14 cellular contexts compared by ENCODE assay signal in genomic region chr2:16021611-16022363, GRCh38.
DNase-seq lines count a peak whose midpoint lies in the region; ATAC-seq and TF ChIP-seq lines count a peak whose summit lies in the region.
"Had no signal": no experiment of that assay in that cellular context is flagged by ENCODE, and none has a peak within 500 bp of the region (broad histone marks: within the 10 kb centered on the region; RNA-seq: fewer than 3 reads in every experiment).

No MANE protein-coding gene starts in this region.

- POLR2A ChIA-PET in WTC11 (lab: Charles Lee), result interaction anchor here (0.7 kb wide), 1 partner anchor 13 kb away, joined by 6 read pairs; no protein-coding TSS in a partner anchor

- H3K4me3 ChIP-seq in thyroid gland (replicated peaks in 1 of 3) (no peak overlapping the region), smooth muscle cell (no peak overlapping the region)
- H3K4me3 ChIP-seq: A549, Peyer's patch had no signal

- H3K4me2 ChIP-seq in smooth muscle cell, result no peak overlapping the region
- H3K4me2 ChIP-seq: A549 had no signal

- no peaks in the 10 kb centered on the region for H3K36me3 ChIP-seq in thyroid gland
- H3K36me3 ChIP-seq in smooth muscle cell (ENCODE audit: low read depth), result no peaks in the 10 kb centered on the region
- H3K36me3 ChIP-seq: Peyer's patch had no signal

- H3K4me1 ChIP-seq in thyroid gland, result peaks cover 12 to 15% of the 10 kb centered on the region in 2 donors
- H3K4me1 ChIP-seq in smooth muscle cell (ENCODE audit: low read depth), result peaks cover 17% of the 10 kb centered on the region
- H3K4me1 ChIP-seq: A549, Peyer's patch had no signal

- no peaks in the 10 kb centered on the region for H3K27me3 ChIP-seq in thyroid gland
- H3K27me3 ChIP-seq in smooth muscle cell (ENCODE audit: low read depth), result no peaks in the 10 kb centered on the region
- H3K27me3 ChIP-seq: Peyer's patch had no signal

- H3K9me3 Mint-ChIP-seq in WTC11, result no peaks in the 10 kb centered on the region

- intact Hi-C loops in thyroid gland (cut with DNase I), result no loop called here

- H3K4me1 Mint-ChIP-seq in WTC11, result peaks cover 48% of the 10 kb centered on the region
- H3K4me1 Mint-ChIP-seq: B cell had no signal

- 25 to 32% methylated on average over 4 of the region's 4 CpGs for WGBS in thyroid gland, 2 donors
- 63% methylated on average over 4 of the region's 4 CpGs for WGBS in smooth muscle cell (ENCODE audit: low lambda C conversion rate)

- CTCF ChIA-PET in WTC11 (lab: Charles Lee), result interaction anchor here (1.2 to 1.9 kb wide), 4 partner anchors 9 to 82 kb away, joined by 3 to 8 read pairs (median 4); no protein-coding TSS in a partner anchor

- no peak for TF ChIP-seq POLR2A in thyroid gland (IDR thresholded peaks at IDR 0.05)

- H3K36me3 Mint-ChIP-seq in WTC11, result no peaks in the 10 kb centered on the region

- no peaks in the 10 kb centered on the region for H3K79me2 ChIP-seq in smooth muscle cell (ENCODE audit: low read depth)

- ATAC-seq in WTC11 (no peak), GM19467 (IDR thresholded peaks at IDR 0.05; ENCODE audit: unreplicated experiment) (no peak), GM21390 (IDR thresholded peaks at IDR 0.05; ENCODE audit: unreplicated experiment) (no peak)
- ATAC-seq: A549 had no signal

- H3K27me3 Mint-ChIP-seq in WTC11 (ENCODE audit: low read depth), result peaks cover 3% of the 10 kb centered on the region
- H3K27me3 Mint-ChIP-seq: B cell had no signal

- H3F3A ChIP-seq in smooth muscle cell (ENCODE audit: low read depth), result no peaks in the 10 kb centered on the region

- H3K27ac Mint-ChIP-seq in WTC11, result no peak overlapping the region
- H3K27ac Mint-ChIP-seq: B cell had no signal

- H3K9me3 ChIP-seq in thyroid gland (no peaks in the 10 kb centered on the region), smooth muscle cell (replicated peaks; ENCODE audit: low read depth) (no peaks in the 10 kb centered on the region)
- H3K9me3 ChIP-seq: A549, Peyer's patch had no signal

- no peak overlapping the region for H3K4me3 Mint-ChIP-seq in WTC11
- H3K4me3 Mint-ChIP-seq: B cell had no signal

- H3K27ac ChIP-seq in thyroid gland, result peak overlapping the region; percentile 50 to 81 (median 54)
- no peak overlapping the region for H3K27ac ChIP-seq in smooth muscle cell (ENCODE audit: low read depth)
- H3K27ac ChIP-seq: A549, Peyer's patch had no signal

- H4K20me1 ChIP-seq in smooth muscle cell (ENCODE audit: low read depth), result no peaks in the 10 kb centered on the region

- no peak overlapping the region for H3K9ac ChIP-seq in smooth muscle cell (ENCODE audit: low read depth)

- DNase-seq in DMS53 (lab: John Stamatoyannopoulos, UW) (peak; percentile 72), HuH-7 (ENCODE audit: low spot score) (peak; percentile 39), WTC11 (ENCODE audit: low spot score) (no peak), thyroid gland (peak; percentile 59 to 61), smooth muscle cell (lab: John Stamatoyannopoulos, UW; ENCODE audit: unreplicated experiment) (no peak)
- DNase-seq: Kasumi-1, NCI-H1417, NCI-H1694 treated with DMSO at 0.1 percent for 48 hours, NCI-H748 treated with DMSO at 0.1 percent for 48 hours, Peyer's patch had no signal

- TF ChIP-seq CTCF in WTC11 (IDR thresholded peaks at IDR 0.05) (no peak), thyroid gland (IDR thresholded peaks at IDR 0.05) (no peak), smooth muscle cell (IDR thresholded peaks at IDR 0.05; ENCODE audit: borderline replicate concordance, insufficient read depth, poor library complexity, severe bottlenecking) (no peak)

- H2AFZ ChIP-seq in smooth muscle cell (ENCODE audit: low read depth), result no peak overlapping the region

TF ChIP-seq in WTC11, 78 proteins besides CTCF, POLR2A, EP300 and RAD21:
- TF ChIP-seq TCF7 (CRISPR knock-in tag; IDR thresholded peaks at IDR 0.05; ENCODE audit: low read depth) (no peak), E2F5 (CRISPR knock-in tag; IDR thresholded peaks at IDR 0.05) (no peak), PRDM15 (CRISPR knock-in tag; IDR thresholded peaks at IDR 0.05) (peak; percentile 58), ZNF425 (CRISPR knock-in tag; conservative IDR thresholded peaks at IDR 0.05) (no peak), JAZF1 (CRISPR knock-in tag; IDR thresholded peaks at IDR 0.05) (no peak), CDX4 (CRISPR knock-in tag; IDR thresholded peaks at IDR 0.05; ENCODE audit: borderline replicate concordance) (no peak)
TF ChIP-seq in WTC11: peak in this region for 1.

Comparison
In these comparisons a context has a peak if more than half of its experiments do, and no peak if none do; other contexts are left out.
1. DNase-seq: peak in DMS53 (single experiment), HuH-7 (single experiment) and thyroid gland (2 of 2); none in WTC11 (single experiment) and smooth muscle cell (single experiment).